In genomic region chrY:12423549-12424252, GRCh38 we compare ENCODE assay signal across 24 cellular contexts.
A peak's percentile ranks its signal among the peaks of the same experiment; 100 is the strongest.
DNase-seq lines count a peak whose midpoint lies in the region; ATAC-seq and TF ChIP-seq lines count a peak whose summit lies in the region.
"Had no signal": no experiment of that assay in that cellular context is flagged by ENCODE, and none has a peak within 500 bp of the region (broad histone marks: within the 10 kb centered on the region; RNA-seq: fewer than 3 reads in every experiment).

No MANE protein-coding gene starts in this region.

- CTCF ChIA-PET in activated CD8-positive, alpha-beta T cell treated with anti-CD3 and anti-CD28 coated beads, Interleukin-2, amount 10 ng/mL, durations not matched to agents 7 days and 5 days (lab: Charles Lee) = no interaction called here

- no peaks in the 10 kb centered on the region for H3K36me3 Mint-ChIP-seq in activated naive CD8-positive, alpha-beta T cell treated with anti-CD3 and anti-CD28 coated beads, Interleukin-2, amount 10 ng/mL, durations not matched to agents 7 days and 5 days
- H3K36me3 Mint-ChIP-seq in activated naive CD8-positive, alpha-beta T cell treated with anti-CD3 and anti-CD28 coated beads for 36 hours = no peaks in the 10 kb centered on the region
- H3K36me3 Mint-ChIP-seq in activated CD8-positive, alpha-beta T cell treated with anti-CD3 and anti-CD28 coated beads, Interleukin-2, amount 10 ng/mL, durations not matched to agents 7 days and 5 days (ENCODE audit: low read depth) = no peaks in the 10 kb centered on the region
- H3K36me3 Mint-ChIP-seq: CD14-positive monocyte had no signal

- no peaks in the 10 kb centered on the region for H3K9me3 Mint-ChIP-seq in activated naive CD8-positive, alpha-beta T cell treated with anti-CD3 and anti-CD28 coated beads, Interleukin-2, amount 10 ng/mL, durations not matched to agents 7 days and 5 days
- no peaks in the 10 kb centered on the region for H3K9me3 Mint-ChIP-seq in activated naive CD8-positive, alpha-beta T cell treated with anti-CD3 and anti-CD28 coated beads for 36 hours
- H3K9me3 Mint-ChIP-seq in activated CD8-positive, alpha-beta T cell treated with anti-CD3 and anti-CD28 coated beads, Interleukin-2, amount 10 ng/mL, durations not matched to agents 7 days and 5 days (ENCODE audit: insufficient read depth) = no peaks in the 10 kb centered on the region
- no peaks in the 10 kb centered on the region for H3K9me3 Mint-ChIP-seq in stimulated activated naive CD8-positive, alpha-beta T cell treated with anti-CD3 and anti-CD28 coated beads, Interleukin-15, amount 100 ng/mL, for 72 hours
- H3K9me3 Mint-ChIP-seq: CD4-positive, alpha-beta T cell; H9 had no signal

- no peak overlapping the region for H3K4me3 ChIP-seq in epithelial cell of esophagus (ENCODE audit: low read length)
- H3K4me3 ChIP-seq: A549; BLaER1 treated with 17β-estradiol and CSF1 and Interleukin-3, amounts not matched to agents 10 nM and 100 nM; GM23338 had no signal

- H3K27ac Mint-ChIP-seq in activated naive CD8-positive, alpha-beta T cell treated with anti-CD3 and anti-CD28 coated beads, Interleukin-2, amount 10 ng/mL, durations not matched to agents 7 days and 5 days = no peak overlapping the region
- no peak overlapping the region for H3K27ac Mint-ChIP-seq in activated naive CD8-positive, alpha-beta T cell treated with anti-CD3 and anti-CD28 coated beads for 36 hours
- H3K27ac Mint-ChIP-seq in activated CD8-positive, alpha-beta T cell treated with anti-CD3 and anti-CD28 coated beads, Interleukin-2, amount 10 ng/mL, durations not matched to agents 7 days and 5 days = no peak overlapping the region
- H3K27ac Mint-ChIP-seq in stimulated activated naive CD8-positive, alpha-beta T cell treated with anti-CD3 and anti-CD28 coated beads, Interleukin-15, amount 100 ng/mL, for 72 hours = no peak overlapping the region
- H3K27ac Mint-ChIP-seq: CD14-positive monocyte; CD4-positive, alpha-beta T cell; GM23338; H9 had no signal

- H3K4me3 Mint-ChIP-seq in activated naive CD8-positive, alpha-beta T cell treated with anti-CD3 and anti-CD28 coated beads, Interleukin-2, amount 10 ng/mL, durations not matched to agents 7 days and 5 days = no peak overlapping the region
- no peak overlapping the region for H3K4me3 Mint-ChIP-seq in activated naive CD8-positive, alpha-beta T cell treated with anti-CD3 and anti-CD28 coated beads for 36 hours
- H3K4me3 Mint-ChIP-seq in activated CD8-positive, alpha-beta T cell treated with anti-CD3 and anti-CD28 coated beads, Interleukin-2, amount 10 ng/mL, durations not matched to agents 7 days and 5 days = no peak overlapping the region
- H3K4me3 Mint-ChIP-seq in stimulated activated naive CD8-positive, alpha-beta T cell treated with anti-CD3 and anti-CD28 coated beads, Interleukin-15, amount 100 ng/mL, for 72 hours = no peak overlapping the region
- H3K4me3 Mint-ChIP-seq: CD14-positive monocyte; CD4-positive, alpha-beta T cell; GM23338; H9 had no signal

- ATAC-seq in activated naive CD8-positive, alpha-beta T cell treated with anti-CD3 and anti-CD28 coated beads, Interleukin-2, amount 10 ng/mL, durations not matched to agents 7 days and 5 days (ENCODE audit: low read depth) = peak; percentile 50
- ATAC-seq in activated CD8-positive, alpha-beta T cell treated with anti-CD3 and anti-CD28 coated beads, Interleukin-2, amount 10 ng/mL, durations not matched to agents 7 days and 5 days = peak; percentile 57
- ATAC-seq in stimulated activated naive CD8-positive, alpha-beta T cell treated with anti-CD3 and anti-CD28 coated beads, Interleukin-15, amount 100 ng/mL, for 72 hours = peak; percentile 63
- ATAC-seq: A549, GM23338, HCT116 had no signal

- no peaks in the 10 kb centered on the region for H3K27me3 Mint-ChIP-seq in activated naive CD8-positive, alpha-beta T cell treated with anti-CD3 and anti-CD28 coated beads, Interleukin-2, amount 10 ng/mL, durations not matched to agents 7 days and 5 days
- H3K27me3 Mint-ChIP-seq in activated naive CD8-positive, alpha-beta T cell treated with anti-CD3 and anti-CD28 coated beads for 36 hours = no peaks in the 10 kb centered on the region
- peaks cover 3% of the 10 kb centered on the region for H3K27me3 Mint-ChIP-seq in activated CD8-positive, alpha-beta T cell treated with anti-CD3 and anti-CD28 coated beads, Interleukin-2, amount 10 ng/mL, durations not matched to agents 7 days and 5 days (ENCODE audit: low read depth)
- peaks cover 7% of the 10 kb centered on the region for H3K27me3 Mint-ChIP-seq in stimulated activated naive CD8-positive, alpha-beta T cell treated with anti-CD3 and anti-CD28 coated beads, Interleukin-15, amount 100 ng/mL, for 72 hours

- no peaks in the 10 kb centered on the region for H3K4me1 Mint-ChIP-seq in activated naive CD8-positive, alpha-beta T cell treated with anti-CD3 and anti-CD28 coated beads, Interleukin-2, amount 10 ng/mL, durations not matched to agents 7 days and 5 days
- no peaks in the 10 kb centered on the region for H3K4me1 Mint-ChIP-seq in activated naive CD8-positive, alpha-beta T cell treated with anti-CD3 and anti-CD28 coated beads for 36 hours
- peaks cover 7% of the 10 kb centered on the region for H3K4me1 Mint-ChIP-seq in activated CD8-positive, alpha-beta T cell treated with anti-CD3 and anti-CD28 coated beads, Interleukin-2, amount 10 ng/mL, durations not matched to agents 7 days and 5 days (ENCODE audit: low read depth)
- H3K4me1 Mint-ChIP-seq in stimulated activated naive CD8-positive, alpha-beta T cell treated with anti-CD3 and anti-CD28 coated beads, Interleukin-15, amount 100 ng/mL, for 72 hours = peaks cover 6% of the 10 kb centered on the region
- H3K4me1 Mint-ChIP-seq: CD14-positive monocyte, GM23338, H9 had no signal

- POLR2A ChIA-PET in activated naive CD8-positive, alpha-beta T cell treated with anti-CD3 and anti-CD28 coated beads, Interleukin-2, amount 10 ng/mL, durations not matched to agents 7 days and 5 days (lab: Charles Lee) = no interaction called here
- POLR2A ChIA-PET in activated CD8-positive, alpha-beta T cell treated with anti-CD3 and anti-CD28 coated beads, Interleukin-2, amount 10 ng/mL, durations not matched to agents 7 days and 5 days (lab: Charles Lee) = no interaction called here

- no peak for TF ChIP-seq CTCF in epithelial cell of esophagus (IDR thresholded peaks at IDR 0.05; ENCODE audit: insufficient read depth, low read depth, low read length, missing control alignments)

- DNase-seq in activated naive CD8-positive, alpha-beta T cell treated with anti-CD3 and anti-CD28 coated beads, Interleukin-2, amount 10 ng/mL, durations not matched to agents 7 days and 5 days = no peak
- no peak for DNase-seq in activated naive CD8-positive, alpha-beta T cell treated with anti-CD3 and anti-CD28 coated beads for 36 hours
- peak; percentile 24 for DNase-seq in activated CD8-positive, alpha-beta T cell treated with anti-CD3 and anti-CD28 coated beads, Interleukin-2, amount 10 ng/mL, durations not matched to agents 7 days and 5 days
- peak; percentile 29 for DNase-seq in epithelial cell of esophagus (ENCODE audit: low read depth)
- DNase-seq in stimulated activated naive CD8-positive, alpha-beta T cell treated with anti-CD3 and anti-CD28 coated beads, Interleukin-15, amount 100 ng/mL, for 72 hours = no peak
- no peak for DNase-seq in SHP77 treated with DMSO at 0.1 percent for 48 hours (lab: John Stamatoyannopoulos, UW)
- DNase-seq in foreskin melanocyte = no peak
- DNase-seq in stimulated activated naive CD4-positive, alpha-beta T cell treated with Interleukin-2 at 50 U/mL for 16 hours (lab: John Stamatoyannopoulos, UW) = no peak
- DNase-seq: 8988T; ACHN; AML-193; BE2C; Calu3; CD4-positive, alpha-beta T cell; COR-L47; DMS53; DMS79 treated with DMSO at 0.1 percent for 48 hours; GF-D8; H9 had no signal

Comparison
In these comparisons a context has a peak if more than half of its experiments do, and no peak if none do; other contexts are left out.
1. DNase-seq: peak in activated CD8-positive, alpha-beta T cell treated with anti-CD3 and anti-CD28 coated beads, Interleukin-2, amount 10 ng/mL, durations not matched to agents 7 days and 5 days (single experiment) and epithelial cell of esophagus (single experiment); none in activated naive CD8-positive, alpha-beta T cell treated with anti-CD3 and anti-CD28 coated beads, Interleukin-2, amount 10 ng/mL, durations not matched to agents 7 days and 5 days (single experiment), activated naive CD8-positive, alpha-beta T cell treated with anti-CD3 and anti-CD28 coated beads for 36 hours (single experiment), stimulated activated naive CD8-positive, alpha-beta T cell treated with anti-CD3 and anti-CD28 coated beads, Interleukin-15, amount 100 ng/mL, for 72 hours (0 of 2), SHP77 treated with DMSO at 0.1 percent for 48 hours (single experiment), foreskin melanocyte (single experiment) and stimulated activated naive CD4-positive, alpha-beta T cell treated with Interleukin-2 at 50 U/mL for 16 hours (single experiment).
2. Peak in every context shown above with its lines, with median percentiles within 50 percentile points of each other: ATAC-seq.